ENCODE assay signal across 9 cellular contexts in the genomic region with DNA sequence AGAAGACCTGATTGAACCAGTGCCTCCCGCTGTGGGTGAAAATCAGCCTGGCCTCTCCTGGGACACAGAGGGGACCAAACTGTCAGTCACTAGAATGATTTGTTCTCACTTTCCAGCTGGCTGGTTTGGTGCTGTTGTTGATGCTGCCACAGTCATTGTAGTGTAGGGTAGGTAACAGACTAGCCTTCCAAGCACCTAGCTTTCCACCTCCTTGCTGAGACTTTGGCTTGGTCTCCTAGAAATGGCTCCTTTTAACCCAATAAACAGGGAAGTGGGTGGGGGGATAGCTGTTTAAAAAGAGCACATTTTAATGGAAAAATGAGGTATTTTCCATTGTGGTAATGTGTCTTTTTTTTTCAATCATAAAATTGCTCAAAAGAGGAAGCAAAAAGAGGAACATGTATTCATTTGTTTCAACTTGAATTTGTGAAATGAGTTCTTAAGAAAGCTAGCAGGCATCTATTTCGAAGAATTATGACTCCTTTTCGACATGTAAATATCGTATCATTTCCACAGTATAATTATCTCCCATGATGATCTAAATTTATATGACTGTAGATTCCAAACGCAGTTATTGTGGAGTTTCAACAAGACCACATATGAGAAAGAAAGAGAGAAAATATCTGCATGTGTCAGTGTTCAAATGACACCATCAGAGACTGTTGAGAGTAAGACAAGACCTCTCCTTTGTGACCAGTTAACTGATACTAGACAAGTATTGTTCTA.
DNase-seq lines count a peak whose midpoint lies in the region; ATAC-seq and TF ChIP-seq lines count a peak whose summit lies in the region.
"Had no signal": no experiment of that assay in that cellular context is flagged by ENCODE, and none has a peak within 500 bp of the region (broad histone marks: within the 10 kb centered on the region; RNA-seq: fewer than 3 reads in every experiment).

No MANE protein-coding gene starts in this region.

- peak; percentile 2 for DNase-seq in activated CD8-positive, alpha-beta T cell treated with anti-CD3 and anti-CD28 coated beads for 36 hours
- no peak for DNase-seq in activated CD8-positive, alpha-beta T cell treated with anti-CD3 and anti-CD28 coated beads, Interleukin-2, amount 10 ng/mL, durations not matched to agents 7 days and 5 days
- DNase-seq in Peyer's patch: peak in 2 of 3 donors; percentile 71 to 72
- no peak for DNase-seq in activated naive CD4-positive, alpha-beta T cell treated with anti-CD3 and anti-CD28 coated beads for 36 hours
- no peak for DNase-seq in middle frontal gyrus (ENCODE audit: extremely low spot score, low spot score)
- DNase-seq in NCI-H510A treated with DMSO at 0.1 percent for 48 hours (lab: John Stamatoyannopoulos, UW): no peak

- H3K9me3 ChIP-seq in Peyer's patch: no peaks in the 10 kb centered on the region

- H3K27ac ChIP-seq in Peyer's patch: peak overlapping the region in 2 of 4 donors; percentile 51 to 68
- H3K27ac ChIP-seq: coronary artery had no signal

- peak; percentile 67 for ATAC-seq in activated CD8-positive, alpha-beta T cell treated with anti-CD3 and anti-CD28 coated beads for 36 hours
- ATAC-seq in activated CD8-positive, alpha-beta T cell treated with anti-CD3 and anti-CD28 coated beads, Interleukin-2, amount 10 ng/mL, durations not matched to agents 7 days and 5 days: no peak
- ATAC-seq in HG03025 (IDR thresholded peaks at IDR 0.05; ENCODE audit: low FRiP score, unreplicated experiment): peak; percentile 78

- TF ChIP-seq POLR2A in Peyer's patch (IDR thresholded peaks at IDR 0.05): no peak

- peaks cover 0 to 10% (median 0%) of the 10 kb centered on the region in 4 donors for H3K4me1 ChIP-seq in Peyer's patch

- intact Hi-C loops in activated CD8-positive, alpha-beta T cell treated with anti-CD3 and anti-CD28 coated beads for 36 hours (cut with micrococcal nuclease): loop anchor here (10.0 kb wide), 1 partner anchor 55 kb away; no protein-coding TSS in a partner anchor
- intact Hi-C loops in activated naive CD4-positive, alpha-beta T cell treated with anti-CD3 and anti-CD28 coated beads for 36 hours (cut with micrococcal nuclease): no loop called here

- H3K9me3 Mint-ChIP-seq in activated CD8-positive, alpha-beta T cell treated with anti-CD3 and anti-CD28 coated beads for 36 hours: no peaks in the 10 kb centered on the region
- no peaks in the 10 kb centered on the region for H3K9me3 Mint-ChIP-seq in activated CD8-positive, alpha-beta T cell treated with anti-CD3 and anti-CD28 coated beads, Interleukin-2, amount 10 ng/mL, durations not matched to agents 7 days and 5 days (ENCODE audit: insufficient read depth)
- H3K9me3 Mint-ChIP-seq in stimulated activated naive CD8-positive, alpha-beta T cell treated with anti-CD3 and anti-CD28 coated beads, Interleukin-15, Interleukin-2, amounts not matched to agents 100 ng/mL and 50 ng/mL, for 24 hours: no peaks in the 10 kb centered on the region
- no peaks in the 10 kb centered on the region for H3K9me3 Mint-ChIP-seq in activated naive CD4-positive, alpha-beta T cell treated with anti-CD3 and anti-CD28 coated beads for 36 hours

- no peak for TF ChIP-seq CTCF in activated CD8-positive, alpha-beta T cell treated with anti-CD3 and anti-CD28 coated beads for 36 hours (IDR thresholded peaks at IDR 0.05)
- no peak for TF ChIP-seq CTCF in Peyer's patch (IDR thresholded peaks at IDR 0.05)

- no peaks in the 10 kb centered on the region for H3K36me3 Mint-ChIP-seq in activated CD8-positive, alpha-beta T cell treated with anti-CD3 and anti-CD28 coated beads for 36 hours (ENCODE audit: low read depth)
- no peaks in the 10 kb centered on the region for H3K36me3 Mint-ChIP-seq in activated CD8-positive, alpha-beta T cell treated with anti-CD3 and anti-CD28 coated beads, Interleukin-2, amount 10 ng/mL, durations not matched to agents 7 days and 5 days (ENCODE audit: low read depth)
- H3K36me3 Mint-ChIP-seq in stimulated activated naive CD8-positive, alpha-beta T cell treated with anti-CD3 and anti-CD28 coated beads, Interleukin-15, Interleukin-2, amounts not matched to agents 100 ng/mL and 50 ng/mL, for 24 hours (ENCODE audit: low read depth): no peaks in the 10 kb centered on the region
- H3K36me3 Mint-ChIP-seq in activated naive CD4-positive, alpha-beta T cell treated with anti-CD3 and anti-CD28 coated beads for 36 hours (ENCODE audit: low read depth): no peaks in the 10 kb centered on the region

- peaks cover 4% of the 10 kb centered on the region for H3K4me1 Mint-ChIP-seq in activated CD8-positive, alpha-beta T cell treated with anti-CD3 and anti-CD28 coated beads for 36 hours (ENCODE audit: low read depth)
- no peaks in the 10 kb centered on the region for H3K4me1 Mint-ChIP-seq in activated CD8-positive, alpha-beta T cell treated with anti-CD3 and anti-CD28 coated beads, Interleukin-2, amount 10 ng/mL, durations not matched to agents 7 days and 5 days (ENCODE audit: low read depth)
- H3K4me1 Mint-ChIP-seq in stimulated activated naive CD8-positive, alpha-beta T cell treated with anti-CD3 and anti-CD28 coated beads, Interleukin-15, Interleukin-2, amounts not matched to agents 100 ng/mL and 50 ng/mL, for 24 hours (ENCODE audit: low read depth): peaks cover 42% of the 10 kb centered on the region
- no peaks in the 10 kb centered on the region for H3K4me1 Mint-ChIP-seq in activated naive CD4-positive, alpha-beta T cell treated with anti-CD3 and anti-CD28 coated beads for 36 hours (ENCODE audit: low read depth)

- H3K27me3 ChIP-seq in Peyer's patch: no peaks in the 10 kb centered on the region

- H3K4me3 ChIP-seq in Peyer's patch: no peak overlapping the region
- H3K4me3 ChIP-seq: coronary artery had no signal

- H3K27me3 Mint-ChIP-seq in activated CD8-positive, alpha-beta T cell treated with anti-CD3 and anti-CD28 coated beads for 36 hours: peaks cover 8% of the 10 kb centered on the region
- no peaks in the 10 kb centered on the region for H3K27me3 Mint-ChIP-seq in activated CD8-positive, alpha-beta T cell treated with anti-CD3 and anti-CD28 coated beads, Interleukin-2, amount 10 ng/mL, durations not matched to agents 7 days and 5 days (ENCODE audit: low read depth)
- peaks cover 3% of the 10 kb centered on the region for H3K27me3 Mint-ChIP-seq in stimulated activated naive CD8-positive, alpha-beta T cell treated with anti-CD3 and anti-CD28 coated beads, Interleukin-15, Interleukin-2, amounts not matched to agents 100 ng/mL and 50 ng/mL, for 24 hours
- H3K27me3 Mint-ChIP-seq in activated naive CD4-positive, alpha-beta T cell treated with anti-CD3 and anti-CD28 coated beads for 36 hours (ENCODE audit: low read depth): peaks cover 16% of the 10 kb centered on the region

- CTCF ChIA-PET in activated CD8-positive, alpha-beta T cell treated with anti-CD3 and anti-CD28 coated beads for 36 hours (lab: Charles Lee): no interaction called here
- CTCF ChIA-PET in activated CD8-positive, alpha-beta T cell treated with anti-CD3 and anti-CD28 coated beads, Interleukin-2, amount 10 ng/mL, durations not matched to agents 7 days and 5 days (lab: Charles Lee): no interaction called here
- CTCF ChIA-PET in activated naive CD4-positive, alpha-beta T cell treated with anti-CD3 and anti-CD28 coated beads for 36 hours (lab: Charles Lee): interaction anchor here (0.7 to 0.8 kb wide), 2 partner anchors 53 to 708 kb away, joined by 3 to 4 read pairs; no protein-coding TSS in a partner anchor

- H3K4me3 Mint-ChIP-seq in activated CD8-positive, alpha-beta T cell treated with anti-CD3 and anti-CD28 coated beads for 36 hours: no peak overlapping the region
- H3K4me3 Mint-ChIP-seq in activated CD8-positive, alpha-beta T cell treated with anti-CD3 and anti-CD28 coated beads, Interleukin-2, amount 10 ng/mL, durations not matched to agents 7 days and 5 days: no peak overlapping the region
- H3K4me3 Mint-ChIP-seq in stimulated activated naive CD8-positive, alpha-beta T cell treated with anti-CD3 and anti-CD28 coated beads, Interleukin-15, Interleukin-2, amounts not matched to agents 100 ng/mL and 50 ng/mL, for 24 hours: peak overlapping the region; percentile 7
- no peak overlapping the region for H3K4me3 Mint-ChIP-seq in activated naive CD4-positive, alpha-beta T cell treated with anti-CD3 and anti-CD28 coated beads for 36 hours

- H3K27ac Mint-ChIP-seq in activated CD8-positive, alpha-beta T cell treated with anti-CD3 and anti-CD28 coated beads for 36 hours: peak overlapping the region; percentile 26
- H3K27ac Mint-ChIP-seq in activated CD8-positive, alpha-beta T cell treated with anti-CD3 and anti-CD28 coated beads, Interleukin-2, amount 10 ng/mL, durations not matched to agents 7 days and 5 days: no peak overlapping the region
- peak overlapping the region; percentile 82 for H3K27ac Mint-ChIP-seq in stimulated activated naive CD8-positive, alpha-beta T cell treated with anti-CD3 and anti-CD28 coated beads, Interleukin-15, Interleukin-2, amounts not matched to agents 100 ng/mL and 50 ng/mL, for 24 hours
- H3K27ac Mint-ChIP-seq in activated naive CD4-positive, alpha-beta T cell treated with anti-CD3 and anti-CD28 coated beads for 36 hours: no peak overlapping the region

- POLR2A ChIA-PET in activated CD8-positive, alpha-beta T cell treated with anti-CD3 and anti-CD28 coated beads for 36 hours (lab: Charles Lee): no interaction called here
- POLR2A ChIA-PET in activated CD8-positive, alpha-beta T cell treated with anti-CD3 and anti-CD28 coated beads, Interleukin-2, amount 10 ng/mL, durations not matched to agents 7 days and 5 days (lab: Charles Lee): interaction anchor here (0.6 kb wide), 1 partner anchor 54 kb away, joined by 3 read pairs; no protein-coding TSS in a partner anchor

- H3K36me3 ChIP-seq in Peyer's patch: no peaks in the 10 kb centered on the region

Comparison
In these comparisons a context has a peak if more than half of its experiments do, and no peak if none do; other contexts are left out.
1. DNase-seq: peak in activated CD8-positive, alpha-beta T cell treated with anti-CD3 and anti-CD28 coated beads for 36 hours (single experiment) and Peyer's patch (2 of 3); none in activated CD8-positive, alpha-beta T cell treated with anti-CD3 and anti-CD28 coated beads, Interleukin-2, amount 10 ng/mL, durations not matched to agents 7 days and 5 days (single experiment), activated naive CD4-positive, alpha-beta T cell treated with anti-CD3 and anti-CD28 coated beads for 36 hours (single experiment), middle frontal gyrus (single experiment) and NCI-H510A treated with DMSO at 0.1 percent for 48 hours (single experiment).
2. H3K27ac Mint-ChIP-seq: peak in activated CD8-positive, alpha-beta T cell treated with anti-CD3 and anti-CD28 coated beads for 36 hours (single experiment) and stimulated activated naive CD8-positive, alpha-beta T cell treated with anti-CD3 and anti-CD28 coated beads, Interleukin-15, Interleukin-2, amounts not matched to agents 100 ng/mL and 50 ng/mL, for 24 hours (single experiment); none in activated CD8-positive, alpha-beta T cell treated with anti-CD3 and anti-CD28 coated beads, Interleukin-2, amount 10 ng/mL, durations not matched to agents 7 days and 5 days (single experiment) and activated naive CD4-positive, alpha-beta T cell treated with anti-CD3 and anti-CD28 coated beads for 36 hours (single experiment).